10 cellular contexts compared by ENCODE assay signal in the genomic region with DNA sequence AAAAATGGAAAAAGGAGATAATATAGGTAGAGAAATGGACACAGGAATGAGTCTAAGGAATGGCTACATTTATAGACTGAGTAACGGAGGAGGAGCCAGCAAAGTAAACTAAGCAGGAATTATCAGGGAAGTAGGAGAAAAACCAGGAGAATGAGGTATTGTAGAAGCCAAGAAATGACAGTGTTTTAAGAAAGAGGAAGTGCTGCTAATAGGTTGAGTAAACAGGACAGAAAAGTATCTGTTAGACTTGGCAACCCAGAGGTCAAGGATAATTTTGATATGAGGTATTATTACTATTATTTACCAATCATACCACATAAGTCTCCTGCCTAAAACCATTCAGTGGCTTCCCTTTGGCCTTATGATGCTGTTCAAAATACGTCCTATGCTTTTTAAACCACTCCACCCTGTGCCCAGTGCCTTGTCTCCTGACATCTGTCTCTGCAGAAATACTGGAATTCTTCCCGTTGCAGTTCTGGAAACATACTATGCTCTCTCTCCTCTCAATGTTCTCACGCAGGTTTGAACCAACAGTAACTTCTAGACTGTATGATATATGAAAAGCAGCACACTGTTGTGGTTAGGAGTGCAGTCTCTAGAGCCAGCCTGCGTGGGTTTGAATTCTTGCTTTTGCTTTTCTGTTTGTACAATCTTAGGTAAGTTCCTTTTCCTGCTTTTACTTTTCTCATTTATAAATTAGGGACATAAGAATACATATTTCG.
DNase-seq lines count a peak whose midpoint lies in the region; ATAC-seq lines count a peak whose summit lies in the region.
"Had no signal": no experiment of that assay in that cellular context is flagged by ENCODE, and none has a peak within 500 bp of the region (broad histone marks: within the 10 kb centered on the region; RNA-seq: fewer than 3 reads in every experiment).

No MANE protein-coding gene starts in this region.

- H3K4me3 Mint-ChIP-seq in stimulated activated naive B cell treated with anti-CD40 and anti-IgM and Interleukin-4, amounts not matched to agents 10 μg/mL and 1 μg/mL and 100 μg/mL, for 72 hours = no peak overlapping the region
- H3K4me3 Mint-ChIP-seq in effector memory CD8-positive, alpha-beta T cell = no peak overlapping the region
- H3K4me3 Mint-ChIP-seq: type B pancreatic cell had no signal

- peak overlapping the region; percentile 15 for H3K27ac Mint-ChIP-seq in stimulated activated naive B cell treated with anti-CD40 and anti-IgM and Interleukin-4, amounts not matched to agents 10 μg/mL and 1 μg/mL and 100 μg/mL, for 72 hours
- no peak overlapping the region for H3K27ac Mint-ChIP-seq in effector memory CD8-positive, alpha-beta T cell
- H3K27ac Mint-ChIP-seq: type B pancreatic cell had no signal

- ATAC-seq in HG02642 (IDR thresholded peaks at IDR 0.05; ENCODE audit: poor library complexity, unreplicated experiment) = peak; percentile 83
- ATAC-seq in stimulated activated naive B cell treated with anti-CD40 and anti-IgM and Interleukin-4, amounts not matched to agents 10 μg/mL and 1 μg/mL and 100 μg/mL, for 72 hours (replicated peaks) = peak; percentile 80 to 84
- ATAC-seq in effector memory CD8-positive, alpha-beta T cell (replicated peaks) = no peak

- H3K9me3 Mint-ChIP-seq in stimulated activated naive B cell treated with anti-CD40 and anti-IgM and Interleukin-4, amounts not matched to agents 10 μg/mL and 1 μg/mL and 100 μg/mL, for 72 hours = peaks cover 7 to 12% of the 10 kb centered on the region in 2 donors
- no peaks in the 10 kb centered on the region for H3K9me3 Mint-ChIP-seq in effector memory CD8-positive, alpha-beta T cell
- H3K9me3 Mint-ChIP-seq: type B pancreatic cell had no signal

- H3K27me3 Mint-ChIP-seq in stimulated activated naive B cell treated with anti-CD40 and anti-IgM and Interleukin-4, amounts not matched to agents 10 μg/mL and 1 μg/mL and 100 μg/mL, for 72 hours = no peaks in the 10 kb centered on the region
- H3K27me3 Mint-ChIP-seq in effector memory CD8-positive, alpha-beta T cell = no peaks in the 10 kb centered on the region
- H3K27me3 Mint-ChIP-seq: type B pancreatic cell had no signal

- peaks cover 0 to 1% of the 10 kb centered on the region in 2 donors for H3K36me3 Mint-ChIP-seq in stimulated activated naive B cell treated with anti-CD40 and anti-IgM and Interleukin-4, amounts not matched to agents 10 μg/mL and 1 μg/mL and 100 μg/mL, for 72 hours
- H3K36me3 Mint-ChIP-seq in effector memory CD8-positive, alpha-beta T cell (ENCODE audit: insufficient read depth) = no peaks in the 10 kb centered on the region
- H3K36me3 Mint-ChIP-seq: type B pancreatic cell had no signal

- peaks cover 7 to 15% of the 10 kb centered on the region in 2 donors for H3K4me1 Mint-ChIP-seq in stimulated activated naive B cell treated with anti-CD40 and anti-IgM and Interleukin-4, amounts not matched to agents 10 μg/mL and 1 μg/mL and 100 μg/mL, for 72 hours
- no peaks in the 10 kb centered on the region for H3K4me1 Mint-ChIP-seq in effector memory CD8-positive, alpha-beta T cell (ENCODE audit: low read depth in 2 of 2)

- DNase-seq in SIG-M5 treated with dmso at 0.1 percent for 504 hours (lab: John Stamatoyannopoulos, UW; ENCODE audit: unreplicated experiment) (peak; percentile 34), SIG-M5 (lab: John Stamatoyannopoulos, UW) (no peak), Kasumi-1 (lab: John Stamatoyannopoulos, UW) (peak; percentile 28 to 38), NCI-H226 (no peak), hepatic stellate cell (ENCODE audit: low spot score) (no peak)
- no peak for DNase-seq in stimulated activated naive B cell treated with anti-CD40 and anti-IgM and Interleukin-4, amounts not matched to agents 10 μg/mL and 1 μg/mL and 100 μg/mL, for 72 hours
- no peak for DNase-seq in effector memory CD8-positive, alpha-beta T cell
- DNase-seq: activated CD8-positive, alpha-beta memory T cell treated with anti-CD3 and anti-CD28 coated beads, Interleukin-2, amount 50 U/mL, for 4 hours had no signal

Comparison
In these comparisons a context has a peak if more than half of its experiments do, and no peak if none do; other contexts are left out.
1. DNase-seq: peak in SIG-M5 treated with dmso at 0.1 percent for 504 hours (single experiment) and Kasumi-1 (2 of 2); none in SIG-M5 (single experiment), stimulated activated naive B cell treated with anti-CD40 and anti-IgM and Interleukin-4, amounts not matched to agents 10 μg/mL and 1 μg/mL and 100 μg/mL, for 72 hours (single experiment), NCI-H226 (single experiment), effector memory CD8-positive, alpha-beta T cell (0 of 3) and hepatic stellate cell (single experiment).